In genomic region chr5:95884511-95884910, GRCh38 we compare ENCODE assay signal across 22 cellular contexts.
DNase-seq lines count a peak whose midpoint lies in the region; ATAC-seq and TF ChIP-seq lines count a peak whose summit lies in the region.
"Had no signal": no experiment of that assay in that cellular context is flagged by ENCODE, and none has a peak within 500 bp of the region (broad histone marks: within the 10 kb centered on the region; RNA-seq: fewer than 3 reads in every experiment).

No MANE protein-coding gene starts in this region.

- no peaks in the 10 kb centered on the region for H3K4me1 Mint-ChIP-seq in T-cell
- H3K4me1 Mint-ChIP-seq: CD8-positive, alpha-beta memory T cell had no signal

- intact Hi-C loops in psoas muscle (cut with DNase I) = no loop called here

- peak overlapping the region; percentile 73 for H3K4me2 ChIP-seq in BLaER1

- DNase-seq in MV-4-11 (lab: John Stamatoyannopoulos, UW) = peak; percentile 28
- DNase-seq in adipocyte (ENCODE audit: low read depth) = no peak
- no peak for DNase-seq in psoas muscle
- DNase-seq in T-cell = no peak
- DNase-seq in DMS114 treated with DMSO at 0.1 percent for 48 hours (lab: John Stamatoyannopoulos, UW; ENCODE audit: unreplicated experiment) = no peak
- DNase-seq: activated CD4-positive, alpha-beta T cell treated with anti-CD3 and anti-CD28 coated beads, Interleukin-2, amount 10 ng/mL, durations not matched to agents 7 days and 5 days; activated CD8-positive, alpha-beta memory T cell treated with anti-CD3 and anti-CD28 coated beads, Interleukin-2, amount 50 U/mL, for 48 hours; activated naive CD4-positive, alpha-beta T cell; amygdala; CD8-positive, alpha-beta memory T cell; dermis blood vessel endothelial cell; DMS79 treated with DMSO at 0.1 percent for 48 hours; NCI-H146; NCI-H2171; NCI-H526; right cardiac atrium; stimulated activated CD4-positive, alpha-beta T cell treated with anti-CD3 and anti-CD28 coated beads, Interleukin-15, amount 100 ng/mL, for 24 hours had no signal

- CTCF ChIA-PET in T-cell (lab: Charles Lee) = no interaction called here

- ATAC-seq in psoas muscle = no peak
- no peak for ATAC-seq in T-cell (replicated peaks in 1 of 4)
- no peak for ATAC-seq in GM19395 (IDR thresholded peaks at IDR 0.05; ENCODE audit: unreplicated experiment)
- ATAC-seq in GM18909 (IDR thresholded peaks at IDR 0.05; ENCODE audit: poor library complexity, unreplicated experiment) = no peak
- ATAC-seq: HCT116 had no signal

- TF ChIP-seq CTCF in psoas muscle (IDR thresholded peaks at IDR 0.05) = no peak

- H3K4me3 ChIP-seq in BLaER1 (no peak overlapping the region), adipocyte (ENCODE audit: low read length) (no peak overlapping the region), psoas muscle (no peak overlapping the region)
- H3K4me3 ChIP-seq: gastroesophageal sphincter had no signal

- H3K27ac Mint-ChIP-seq in T-cell = no peak overlapping the region
- H3K27ac Mint-ChIP-seq: activated CD4-positive, alpha-beta T cell treated with anti-CD3 and anti-CD28 coated beads, Interleukin-2, amount 10 ng/mL, durations not matched to agents 7 days and 5 days; CD8-positive, alpha-beta memory T cell had no signal

- POLR2A ChIA-PET in T-cell (lab: Charles Lee) = interaction anchor here in 1 of 2 donors (0.6 kb wide), 1 partner anchor 88 kb away, joined by 3 read pairs; no protein-coding TSS in a partner anchor

- H3K36me3 Mint-ChIP-seq in T-cell = peaks cover 17% of the 10 kb centered on the region

- no peaks in the 10 kb centered on the region for H4K20me1 ChIP-seq in BLaER1

- no peak overlapping the region for H3K4me3 Mint-ChIP-seq in T-cell
- H3K4me3 Mint-ChIP-seq: activated CD4-positive, alpha-beta T cell treated with anti-CD3 and anti-CD28 coated beads, Interleukin-2, amount 10 ng/mL, durations not matched to agents 7 days and 5 days; CD8-positive, alpha-beta memory T cell had no signal

- H3K4me1 ChIP-seq in BLaER1 (peaks cover 22% of the 10 kb centered on the region), adipocyte (ENCODE audit: control insufficient read depth, insufficient read depth, low read length) (peaks cover 32% of the 10 kb centered on the region), psoas muscle (peaks cover 31% of the 10 kb centered on the region)
- H3K4me1 ChIP-seq: gastroesophageal sphincter had no signal

- H3K36me3 ChIP-seq in BLaER1 = no peaks in the 10 kb centered on the region
- peaks cover 54% of the 10 kb centered on the region for H3K36me3 ChIP-seq in adipocyte (ENCODE audit: control insufficient read depth, insufficient read depth, low read length, severe bottlenecking)
- peaks cover 0 to 38% of the 10 kb centered on the region in 2 donors for H3K36me3 ChIP-seq in psoas muscle (ENCODE audit: insufficient read depth in 1 of 2, low read depth in 1 of 2)

- no peaks in the 10 kb centered on the region for H3K9me3 ChIP-seq in BLaER1
- H3K9me3 ChIP-seq in adipocyte (ENCODE audit: control insufficient read depth, low read length) = no peaks in the 10 kb centered on the region
- H3K9me3 ChIP-seq in psoas muscle = no peaks in the 10 kb centered on the region
- H3K9me3 ChIP-seq: gastroesophageal sphincter had no signal

- H3K27ac ChIP-seq in BLaER1 (no peak overlapping the region), psoas muscle (peak overlapping the region; percentile 73)
- H3K27ac ChIP-seq: gastroesophageal sphincter had no signal

- WGBS in psoas muscle, 3 donors = 85 to 94% (median 91%) methylated on average over 1 of the region's 1 CpG

- H3K9me3 Mint-ChIP-seq in T-cell = no peaks in the 10 kb centered on the region
- H3K9me3 Mint-ChIP-seq: activated CD4-positive, alpha-beta T cell treated with anti-CD3 and anti-CD28 coated beads, Interleukin-2, amount 10 ng/mL, durations not matched to agents 7 days and 5 days; CD8-positive, alpha-beta memory T cell had no signal

- H3K9ac ChIP-seq in BLaER1 (no peak overlapping the region), adipocyte (ENCODE audit: low read length) (peak overlapping the region; percentile 14)

- H3K27me3 ChIP-seq in BLaER1 (no peaks in the 10 kb centered on the region), adipocyte (replicated peaks; ENCODE audit: control insufficient read depth, insufficient read depth, low read length) (no peaks in the 10 kb centered on the region), psoas muscle (ENCODE audit: insufficient read depth in 3 of 3, low read length in 2 of 3) (no peaks in the 10 kb centered on the region)
- H3K27me3 ChIP-seq: gastroesophageal sphincter had no signal

- H3K27me3 Mint-ChIP-seq in T-cell = peaks cover 0 to 5% of the 10 kb centered on the region in 2 donors
- H3K27me3 Mint-ChIP-seq: activated CD4-positive, alpha-beta T cell treated with anti-CD3 and anti-CD28 coated beads, Interleukin-2, amount 10 ng/mL, durations not matched to agents 7 days and 5 days had no signal
